16 cellular contexts compared by ENCODE assay signal in genomic region chr15:93166675-93167074, GRCh38.
"Had no signal": no experiment of that assay in that cellular context is flagged by ENCODE, and none has a peak within 500 bp of the region (broad histone marks: within the 10 kb centered on the region; RNA-seq: fewer than 3 reads in every experiment).

No MANE protein-coding gene starts in this region.

- H3K4me3 Mint-ChIP-seq: naive thymus-derived CD4-positive, alpha-beta T cell; nephron progenitor cell had no signal

- H3K27ac Mint-ChIP-seq: naive thymus-derived CD4-positive, alpha-beta T cell; nephron progenitor cell had no signal

- DNase-seq: effector CD4-positive, alpha-beta T cell; heart right ventricle; hypothalamus; kidney glomerular epithelial cell; mammary epithelial cell; naive thymus-derived CD4-positive, alpha-beta T cell; nephron progenitor cell; posterior cingulate gyrus; sigmoid colon; stimulated activated CD4-positive, alpha-beta T cell treated with anti-CD3 and anti-CD28 coated beads, Interleukin-2, amount 100 ng/mL, for 24 hours; stimulated activated CD4-positive, alpha-beta T cell treated with anti-CD3 and anti-CD28 coated beads, Interleukin-4, amount 100 ng/mL, for 4 hours; stimulated activated naive CD4-positive, alpha-beta T cell; stomach; substantia nigra; transverse colon had no signal

- H3K36me3 Mint-ChIP-seq: naive thymus-derived CD4-positive, alpha-beta T cell had no signal

- ATAC-seq: heart right ventricle; left lobe of liver; naive thymus-derived CD4-positive, alpha-beta T cell had no signal

- H3K9me3 Mint-ChIP-seq: naive thymus-derived CD4-positive, alpha-beta T cell; nephron progenitor cell had no signal
